25 cellular contexts compared by ENCODE assay signal in genomic region chr18:6876646-6877045, GRCh38.
A peak's percentile ranks its signal among the peaks of the same experiment; 100 is the strongest.
DNase-seq lines count a peak whose midpoint lies in the region; ATAC-seq and TF ChIP-seq lines count a peak whose summit lies in the region.
"Had no signal": no experiment of that assay in that cellular context is flagged by ENCODE, and none has a peak within 500 bp of the region (broad histone marks: within the 10 kb centered on the region; RNA-seq: fewer than 3 reads in every experiment).

No MANE protein-coding gene starts in this region.

- H2BK15ac ChIP-seq in IMR-90 (ENCODE audit: low read depth, low read length): no peak overlapping the region

- 0% methylated on average over 1 of the region's 2 CpGs; no CpG with 5 or more reads in 1 of the 2 experiments for WGBS in IMR-90 (ENCODE audit: extremely low coverage in 2 of 2, insufficient read length in 1 of 2), 2 experiments

- no peak overlapping the region for H3K4ac ChIP-seq in IMR-90 (ENCODE audit: low read depth, low read length)

- no peak overlapping the region for H3K4me3 Mint-ChIP-seq in chondrocyte (ENCODE audit: unreplicated experiment)
- H3K4me3 Mint-ChIP-seq in mesothelial cell of epicardium: no peak overlapping the region
- H3K4me3 Mint-ChIP-seq: activated B cell treated with CpG ODN at 0.5 μM for 24 hours; activated naive CD8-positive, alpha-beta T cell treated with anti-CD3 and anti-CD28 coated beads for 36 hours; naive B cell had no signal

- H3K56ac ChIP-seq in IMR-90 (ENCODE audit: extremely low read depth, insufficient read depth, low read length): no peak overlapping the region

- H3K27me3 Mint-ChIP-seq in chondrocyte (ENCODE audit: low read depth): no peaks in the 10 kb centered on the region
- no peaks in the 10 kb centered on the region for H3K27me3 Mint-ChIP-seq in mesothelial cell of epicardium (ENCODE audit: low read depth)
- H3K27me3 Mint-ChIP-seq: activated B cell treated with CpG ODN at 0.5 μM for 24 hours; activated naive CD8-positive, alpha-beta T cell treated with anti-CD3 and anti-CD28 coated beads for 36 hours had no signal

- peaks cover 21% of the 10 kb centered on the region for H3K36me3 ChIP-seq in IMR-90 (ENCODE audit: control insufficient read depth, insufficient read depth, low read length)
- H3K36me3 ChIP-seq in gastrocnemius medialis: peaks cover 0 to 7% of the 10 kb centered on the region in 2 donors
- no peaks in the 10 kb centered on the region for H3K36me3 ChIP-seq in tibial artery
- H3K36me3 ChIP-seq: upper lobe of right lung had no signal

- CTCF ChIA-PET in AG04450 (lab: Charles Lee) (interaction anchor here (1.1 to 1.3 kb wide), 2 partner anchors 9 to 44 kb away, joined by 4 to 5 read pairs; no protein-coding TSS in a partner anchor), IMR-90 (lab: Yijun Ruan, JAX) (no interaction called here)

- peaks cover 1% of the 10 kb centered on the region for H3K36me3 Mint-ChIP-seq in chondrocyte (ENCODE audit: low read depth)
- peaks cover 39% of the 10 kb centered on the region for H3K36me3 Mint-ChIP-seq in mesothelial cell of epicardium
- H3K36me3 Mint-ChIP-seq: activated naive CD8-positive, alpha-beta T cell treated with anti-CD3 and anti-CD28 coated beads for 36 hours; naive B cell had no signal

- ATAC-seq in IMR-90 (ENCODE audit: low read depth): peak; percentile 83
- ATAC-seq in HG03280 (IDR thresholded peaks at IDR 0.05; ENCODE audit: unreplicated experiment): no peak
- ATAC-seq in gastrocnemius medialis: no peak
- ATAC-seq: A549, upper lobe of right lung had no signal

- H2BK20ac ChIP-seq in IMR-90 (ENCODE audit: low read depth, low read length): no peak overlapping the region

- no peak overlapping the region for H3K4me2 ChIP-seq in IMR-90 (ENCODE audit: low read depth, low read length)
- H3K4me2 ChIP-seq: A549 had no signal

- dilution Hi-C loops in IMR-90 (cut with HindIII; ENCODE audit: low sequenced_read_pairs, unreplicated experiment): no loop called here

- intact Hi-C loops in IMR-90 (cut with micrococcal nuclease): no loop called here
- intact Hi-C loops in gastrocnemius medialis (cut with DNase I; ENCODE audit: low total_unique reads): loop anchor here (5.0 kb wide), 1 partner anchor 149 kb away; the partner anchor contains the start of gene ARHGAP28
- intact Hi-C loops in tibial artery (cut with DNase I; ENCODE audit: low total_unique reads): no loop called here

- H4K20me1 ChIP-seq in IMR-90 (ENCODE audit: insufficient read depth, low read length): no peaks in the 10 kb centered on the region

- H4K8ac ChIP-seq in IMR-90 (ENCODE audit: low read depth in 2 of 2, low read length in 2 of 2): no peak overlapping the region

- H3K27ac Mint-ChIP-seq in chondrocyte (ENCODE audit: unreplicated experiment) (peak overlapping the region; percentile 68), mesothelial cell of epicardium (peak overlapping the region; percentile 70)
- H3K27ac Mint-ChIP-seq: activated B cell treated with CpG ODN at 0.5 μM for 24 hours; activated naive CD8-positive, alpha-beta T cell treated with anti-CD3 and anti-CD28 coated beads for 36 hours; activated T-helper 2 cell treated with anti-CD3 and anti-CD28 coated beads, Interferon-gamma antibody, Interleukin-2, Interleukin-4, amounts not matched to agents 10 μg/mL and 5 μg/mL and 100 μg/mL, durations not matched to agents 14 hours and 24 hours and 36 hours; naive B cell had no signal

- no peak for TF ChIP-seq RAD21 in IMR-90 (IDR thresholded peaks at IDR 0.05; ENCODE audit: low read length)

- H3K18ac ChIP-seq in IMR-90 (ENCODE audit: low read depth, low read length): peak overlapping the region; percentile 42; the same call in 1 of the 2 replicates

- H2BK120ac ChIP-seq in IMR-90 (ENCODE audit: low read depth, low read length): no peak overlapping the region

- in situ Hi-C loops in IMR-90 (cut with MboI; ENCODE audit: low sequenced_read_pairs): loop anchor here (25.0 kb wide), 1 partner anchor 664 kb away; no protein-coding TSS in a partner anchor
- in situ Hi-C loops in gastrocnemius medialis (cut with MboI; ENCODE audit: low sequenced_read_pairs in 4 of 4): loop anchor here in 2 of 4 donors (25.0 kb wide), 1 partner anchor 989 kb away; the partner anchor contains the start of gene TMEM200C (in 2 of the 2)

- POLR2A ChIA-PET in AG04450 (lab: Yijun Ruan, JAX): interaction anchor here (0.8 kb wide), 1 partner anchor 19 kb away, joined by 3 read pairs; no protein-coding TSS in a partner anchor
- POLR2A ChIA-PET in IMR-90 (lab: Charles Lee; ENCODE audit: unreplicated experiment): no interaction called here

- no peak overlapping the region for H3K14ac ChIP-seq in IMR-90 (replicated peaks; ENCODE audit: low read depth, low read length)

- H3K4me3 ChIP-seq in AG04450 (ENCODE audit: low read depth, low read length) (no peak overlapping the region), IMR-90 (ENCODE audit: insufficient read depth, low read depth, low read length) (no peak overlapping the region), gastrocnemius medialis (no peak overlapping the region), tibial artery (no peak overlapping the region)
- H3K4me3 ChIP-seq: A549, upper lobe of right lung had no signal

- TF ChIP-seq POLR2A in IMR-90 (IDR thresholded peaks at IDR 0.05; ENCODE audit: low read depth, low read length) (no peak), gastrocnemius medialis (IDR thresholded peaks at IDR 0.05) (no peak)

- 0 out of 2 replicates have a peak, but pooled peaks cover 2% of the 10 kb centered on the region for H3K9me1 ChIP-seq in IMR-90 (ENCODE audit: insufficient read depth, low read length)

- no peak overlapping the region for H2AK5ac ChIP-seq in IMR-90 (ENCODE audit: low read depth, low read length)

- no peak overlapping the region; the same call in 1 of the 2 replicates for H4K5ac ChIP-seq in IMR-90 (ENCODE audit: low read depth, low read length)

- no peaks in the 10 kb centered on the region for H3K79me1 ChIP-seq in IMR-90 (ENCODE audit: low read depth in 1 of 2, low read length in 2 of 2)

- H3K4me1 Mint-ChIP-seq in chondrocyte (ENCODE audit: low read depth) (peaks cover 50% of the 10 kb centered on the region), mesothelial cell of epicardium (peaks cover 53% of the 10 kb centered on the region)
- H3K4me1 Mint-ChIP-seq: activated B cell treated with CpG ODN at 0.5 μM for 24 hours; activated naive CD8-positive, alpha-beta T cell treated with anti-CD3 and anti-CD28 coated beads for 36 hours; naive B cell had no signal

- no TSS peak for BruUV-seq in IMR-90 (replicated peaks; lab: Mats Ljungman, UMichigan)

- peak; percentile 7 for DNase-seq in AG04450 (ENCODE audit: low read depth, low spot score)
- peak; percentile 45 for DNase-seq in IMR-90
- DNase-seq in chondrocyte (ENCODE audit: low spot score): no peak
- DNase-seq in mesothelial cell of epicardium (ENCODE audit: low spot score in 2 of 2, unreplicated experiment in 2 of 2): no peak
- DNase-seq in gastrocnemius medialis: no peak
- DNase-seq in tibial artery: no peak
- no peak for DNase-seq in NCI-H2171 treated with DMSO at 0.1 percent for 48 hours (lab: John Stamatoyannopoulos, UW)
- DNase-seq: activated B cell treated with CpG ODN at 0.5 μM for 24 hours; activated CD4-positive, alpha-beta T cell treated with anti-CD3 and anti-CD28 coated beads, Interleukin-2, amount 50 U/mL, for 4 hours; activated CD8-positive, alpha-beta memory T cell treated with anti-CD3 and anti-CD28 coated beads, Interleukin-2, amount 50 U/mL, for 4 hours; activated naive CD8-positive, alpha-beta T cell treated with anti-CD3 and anti-CD28 coated beads for 36 hours; foreskin melanocyte; KG1; kidney; MV-4-11; naive B cell; NCI-H187 treated with DMSO at 0.1 percent for 48 hours; NCI-H2227 treated with DMSO at 0.1 percent for 48 hours; NCI-H748 treated with DMSO at 0.1 percent for 48 hours; stimulated activated CD4-positive, alpha-beta T cell treated with anti-CD3 and anti-CD28 coated beads, Interleukin-15, amount 100 ng/mL, for 24 hours; upper lobe of right lung had no signal

- TF ChIP-seq CTCF in AG04450 (IDR thresholded peaks at IDR 0.05; ENCODE audit: low read depth, low read length) (no peak), IMR-90 (conservative IDR thresholded peaks at IDR 0.05; ENCODE audit: low read depth, low read length) (no peak), chondrocyte (IDR thresholded peaks at IDR 0.05) (peak; percentile 26), mesothelial cell of epicardium (IDR thresholded peaks at IDR 0.05; ENCODE audit: unreplicated experiment) (no peak), gastrocnemius medialis (IDR thresholded peaks at IDR 0.05 in 4 of 5, conservative IDR thresholded peaks at IDR 0.05 in 1 of 5) (no peak), tibial artery (IDR thresholded peaks at IDR 0.05) (no peak)

- no peak overlapping the region for H2AFZ ChIP-seq in IMR-90 (replicated peaks; ENCODE audit: low read length, poor library complexity)

- H2BK5ac ChIP-seq in IMR-90 (ENCODE audit: low read depth, low read length, poor library complexity, severe bottlenecking): no peak overlapping the region

- no peak overlapping the region for H3K9ac ChIP-seq in IMR-90 (ENCODE audit: low read depth, low read length)

- H3K9me3 Mint-ChIP-seq in chondrocyte (ENCODE audit: low read depth): no peaks in the 10 kb centered on the region
- H3K9me3 Mint-ChIP-seq in mesothelial cell of epicardium: no peaks in the 10 kb centered on the region
- H3K9me3 Mint-ChIP-seq: activated B cell treated with CpG ODN at 0.5 μM for 24 hours; activated naive CD8-positive, alpha-beta T cell treated with anti-CD3 and anti-CD28 coated beads for 36 hours; activated T-helper 2 cell treated with anti-CD3 and anti-CD28 coated beads, Interferon-gamma antibody, Interleukin-2, Interleukin-4, amounts not matched to agents 10 μg/mL and 5 μg/mL and 100 μg/mL, durations not matched to agents 14 hours and 24 hours and 36 hours had no signal

- H3K9me3 ChIP-seq in AG04450 (ENCODE audit: control insufficient read depth, insufficient read depth, low read length): no peaks in the 10 kb centered on the region; the same call in 1 of the 2 replicates
- no peaks in the 10 kb centered on the region for H3K9me3 ChIP-seq in IMR-90 (ENCODE audit: control insufficient read depth, insufficient read depth, low read length)
- no peaks in the 10 kb centered on the region for H3K9me3 ChIP-seq in gastrocnemius medialis
- H3K9me3 ChIP-seq in tibial artery: no peaks in the 10 kb centered on the region
- H3K9me3 ChIP-seq: A549, upper lobe of right lung had no signal

- H3K27me3 ChIP-seq in AG04450 (ENCODE audit: control insufficient read depth, insufficient read depth, low read length) (no peaks in the 10 kb centered on the region), IMR-90 (ENCODE audit: control insufficient read depth, insufficient read depth, low read length) (no peaks in the 10 kb centered on the region), gastrocnemius medialis (no peaks in the 10 kb centered on the region), tibial artery (no peaks in the 10 kb centered on the region)
- H3K27me3 ChIP-seq: upper lobe of right lung had no signal

- H4K91ac ChIP-seq in IMR-90 (ENCODE audit: insufficient read depth, low read depth, low read length): no peak overlapping the region

- no peak overlapping the region for H2AK9ac ChIP-seq in IMR-90 (replicated peaks; ENCODE audit: low read depth, low read length, poor library complexity)

- no peak overlapping the region for H3K27ac ChIP-seq in AG04450 (ENCODE audit: low read depth, low read length)
- peak overlapping the region; percentile 65; the same call in 1 of the 2 replicates for H3K27ac ChIP-seq in IMR-90 (ENCODE audit: insufficient read depth, low read length)
- no peak overlapping the region for H3K27ac ChIP-seq in gastrocnemius medialis
- H3K27ac ChIP-seq in tibial artery: no peak overlapping the region
- H3K27ac ChIP-seq: A549, RWPE1, upper lobe of right lung had no signal

- peaks cover 8% of the 10 kb centered on the region; the same call in 1 of the 2 replicates for H3K4me1 ChIP-seq in IMR-90 (ENCODE audit: control insufficient read depth, insufficient read depth, low read length)
- peaks cover 0 to 4% of the 10 kb centered on the region in 2 donors for H3K4me1 ChIP-seq in gastrocnemius medialis
- no peaks in the 10 kb centered on the region for H3K4me1 ChIP-seq in tibial artery
- H3K4me1 ChIP-seq: A549 had no signal

- H3K23ac ChIP-seq in IMR-90 (ENCODE audit: low read depth, low read length): no peak overlapping the region

Comparison
In these comparisons a context has a peak if more than half of its experiments do, and no peak if none do; other contexts are left out.
1. DNase-seq: peak in AG04450 (single experiment) and IMR-90 (single experiment); none in chondrocyte (single experiment), mesothelial cell of epicardium (0 of 2), gastrocnemius medialis (0 of 2), tibial artery (0 of 2) and NCI-H2171 treated with DMSO at 0.1 percent for 48 hours (single experiment).